In genomic region chr14:39430762-39431415, GRCh38 we compare ENCODE assay signal across 8 cellular contexts. TPM values are rescaled to one million over a fixed set of nuclear protein-coding genes. Genes with fewer than 3 reads are reported as not detected.
DNase-seq lines count a peak whose midpoint lies in the region; ATAC-seq and TF ChIP-seq lines count a peak whose summit lies in the region.

No MANE protein-coding gene starts in this region.

- no peaks in the 10 kb centered on the region for H3K27me3 Mint-ChIP-seq in dendritic cell treated with granulocyte-macrophage colony-stimulating factor and Interleukin-4, amounts not matched to agents 40 ng/mL and 50 ng/mL, for 4 days

- H3K9me3 Mint-ChIP-seq in dendritic cell treated with granulocyte-macrophage colony-stimulating factor and Interleukin-4, amounts not matched to agents 40 ng/mL and 50 ng/mL, for 4 days, result no peaks in the 10 kb centered on the region

- no peak for TF ChIP-seq CTCF in OCI-LY3 (IDR thresholded peaks at IDR 0.05; ENCODE audit: low read depth, low read length)

- H3K9ac ChIP-seq in BLaER1 treated with 17β-estradiol and CSF1 and Interleukin-3, amounts not matched to agents 10 nM and 100 nM, result peak overlapping the region; percentile 98 to 100 (median 100)
- H3K9ac ChIP-seq in OCI-LY3 (ENCODE audit: low read length), result peak overlapping the region; percentile 78

- H3K27ac ChIP-seq in BLaER1 treated with 17β-estradiol and CSF1 and Interleukin-3, amounts not matched to agents 10 nM and 100 nM, result peak overlapping the region; percentile 98 to 100 (median 100)
- H3K27ac ChIP-seq in OCI-LY3 (ENCODE audit: low read length), result no peak overlapping the region

- H2AFZ ChIP-seq in OCI-LY3 (ENCODE audit: low read depth, low read length), result no peak overlapping the region

- H3K4me2 ChIP-seq in BLaER1 treated with 17β-estradiol and CSF1 and Interleukin-3, amounts not matched to agents 10 nM and 100 nM, result peak overlapping the region; percentile 83 to 97 (median 93)
- peak overlapping the region; percentile 97 for H3K4me2 ChIP-seq in OCI-LY3 (ENCODE audit: low read length)

- ATAC-seq in GM21447 (IDR thresholded peaks at IDR 0.05; ENCODE audit: unreplicated experiment) (peak; percentile 0), left lobe of liver (no peak)

- H3K36me3 ChIP-seq in BLaER1 treated with 17β-estradiol and CSF1 and Interleukin-3, amounts not matched to agents 10 nM and 100 nM, result no peaks in the 10 kb centered on the region
- no peaks in the 10 kb centered on the region for H3K36me3 ChIP-seq in OCI-LY3 (replicated peaks; ENCODE audit: low read depth, low read length)

- intact Hi-C loops in dendritic cell treated with granulocyte-macrophage colony-stimulating factor and Interleukin-4, amounts not matched to agents 40 ng/mL and 50 ng/mL, for 4 days (cut with micrococcal nuclease), result loop anchor here (5.0 kb wide), 1 partner anchor 329 kb away; the partner anchor contains the start of gene SEC23A

- H3K4me1 Mint-ChIP-seq in dendritic cell treated with granulocyte-macrophage colony-stimulating factor and Interleukin-4, amounts not matched to agents 40 ng/mL and 50 ng/mL, for 4 days (ENCODE audit: low read depth), result peaks cover 45% of the 10 kb centered on the region

- H3K36me3 Mint-ChIP-seq in dendritic cell treated with granulocyte-macrophage colony-stimulating factor and Interleukin-4, amounts not matched to agents 40 ng/mL and 50 ng/mL, for 4 days (ENCODE audit: low read depth), result peaks cover 16% of the 10 kb centered on the region

- DNase-seq in myocyte (ENCODE audit: low read depth) (peak; percentile 18), NCI-H1092 treated with DMSO at 0.1 percent for 48 hours (lab: John Stamatoyannopoulos, UW) (no peak), left lobe of liver (ENCODE audit: low spot score) (no peak), middle frontal gyrus (ENCODE audit: extremely low spot score, low spot score) (no peak)

- H3K4me3 ChIP-seq in BLaER1 treated with 17β-estradiol and CSF1 and Interleukin-3, amounts not matched to agents 10 nM and 100 nM, result peak overlapping the region; percentile 84 to 99 (median 96)
- H3K4me3 ChIP-seq in OCI-LY3 (ENCODE audit: low read length), result peak overlapping the region; percentile 97

- no peaks in the 10 kb centered on the region for H3K9me3 ChIP-seq in BLaER1 treated with 17β-estradiol and CSF1 and Interleukin-3, amounts not matched to agents 10 nM and 100 nM (replicated peaks in 1 of 11)
- H3K9me3 ChIP-seq in OCI-LY3 (ENCODE audit: insufficient read depth, low read length), result no peaks in the 10 kb centered on the region

- peaks cover 40 to 60% (median 56%) of the 10 kb centered on the region in 11 experiments for H4K20me1 ChIP-seq in BLaER1 treated with 17β-estradiol and CSF1 and Interleukin-3, amounts not matched to agents 10 nM and 100 nM
- H4K20me1 ChIP-seq in OCI-LY3 (ENCODE audit: insufficient read depth, low read length), result peaks cover 17% of the 10 kb centered on the region

- H3K27me3 ChIP-seq in BLaER1 treated with 17β-estradiol and CSF1 and Interleukin-3, amounts not matched to agents 10 nM and 100 nM, result no peaks in the 10 kb centered on the region
- H3K27me3 ChIP-seq in OCI-LY3 (ENCODE audit: low read depth, low read length), result no peaks in the 10 kb centered on the region

- H3K27ac Mint-ChIP-seq in dendritic cell treated with granulocyte-macrophage colony-stimulating factor and Interleukin-4, amounts not matched to agents 40 ng/mL and 50 ng/mL, for 4 days, result peak overlapping the region; percentile 98

- peaks cover 30% of the 10 kb centered on the region for H3K79me2 ChIP-seq in OCI-LY3 (ENCODE audit: low read length)

- peak overlapping the region; percentile 86 for H3K4me3 Mint-ChIP-seq in dendritic cell treated with granulocyte-macrophage colony-stimulating factor and Interleukin-4, amounts not matched to agents 40 ng/mL and 50 ng/mL, for 4 days

- H3K4me1 ChIP-seq in BLaER1 treated with 17β-estradiol and CSF1 and Interleukin-3, amounts not matched to agents 10 nM and 100 nM, result peaks cover 33 to 53% (median 46%) of the 10 kb centered on the region in 10 experiments
- H3K4me1 ChIP-seq in OCI-LY3 (ENCODE audit: low read length), result peaks cover 21% of the 10 kb centered on the region

RNA-seq across cellular contexts. Expression of gene FBXO33, which starts 1.3 kb away (rescaled TPM):
- total RNA-seq in myocyte, result 8.5 and 9.9 TPM in 2 replicates
- polyA plus RNA-seq in myocyte (2012), result 4.0 TPM
- 5.4 TPM for total RNA-seq in left lobe of liver
